In the genomic region with DNA sequence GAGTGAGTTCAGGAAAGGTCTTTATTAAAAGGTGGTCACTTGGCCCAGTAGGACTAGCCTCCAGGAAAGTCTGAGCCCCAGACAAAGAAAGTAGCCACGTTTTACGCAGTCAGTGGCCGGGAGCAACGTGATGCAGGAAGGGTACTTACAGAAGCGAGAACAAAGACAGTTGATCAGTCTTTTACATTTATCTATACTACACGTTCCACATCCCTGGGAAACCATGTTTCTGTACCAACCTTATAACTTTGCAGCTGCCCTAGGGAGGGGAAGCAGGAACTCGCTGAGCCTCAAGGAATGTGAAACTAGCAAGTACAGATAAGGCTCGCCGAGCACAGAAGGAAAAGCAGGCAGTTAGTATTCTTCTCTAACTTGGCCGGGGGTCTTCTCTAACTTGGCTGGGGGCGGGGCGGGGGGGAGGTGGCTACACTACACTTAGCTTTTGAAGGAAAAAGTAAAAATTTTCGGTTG, we compare ENCODE assay signal across 1 cellular context.
TF ChIP-seq lines count a peak whose summit lies in the region.

No MANE protein-coding gene starts in this region.

TF ChIP-seq in K562, 482 proteins besides CTCF, POLR2A, EP300 and RAD21:
- TF ChIP-seq FOXJ3 (CRISPR knock-in tag; IDR thresholded peaks at IDR 0.05) (no peak), BMI1 (IDR thresholded peaks at IDR 0.05; ENCODE audit: low read length) (no peak), LARP7 (IDR thresholded peaks at IDR 0.05) (no peak), DMBX1 (CRISPR knock-in tag; IDR thresholded peaks at IDR 0.05; ENCODE audit: borderline replicate concordance) (no peak), ZNF408 (CRISPR knock-in tag; IDR thresholded peaks at IDR 0.05; ENCODE audit: low read depth) (no peak), TCF7L2 (IDR thresholded peaks at IDR 0.05; ENCODE audit: low read depth, low read length) (no peak)
- TF ChIP-seq, protein P1, sequence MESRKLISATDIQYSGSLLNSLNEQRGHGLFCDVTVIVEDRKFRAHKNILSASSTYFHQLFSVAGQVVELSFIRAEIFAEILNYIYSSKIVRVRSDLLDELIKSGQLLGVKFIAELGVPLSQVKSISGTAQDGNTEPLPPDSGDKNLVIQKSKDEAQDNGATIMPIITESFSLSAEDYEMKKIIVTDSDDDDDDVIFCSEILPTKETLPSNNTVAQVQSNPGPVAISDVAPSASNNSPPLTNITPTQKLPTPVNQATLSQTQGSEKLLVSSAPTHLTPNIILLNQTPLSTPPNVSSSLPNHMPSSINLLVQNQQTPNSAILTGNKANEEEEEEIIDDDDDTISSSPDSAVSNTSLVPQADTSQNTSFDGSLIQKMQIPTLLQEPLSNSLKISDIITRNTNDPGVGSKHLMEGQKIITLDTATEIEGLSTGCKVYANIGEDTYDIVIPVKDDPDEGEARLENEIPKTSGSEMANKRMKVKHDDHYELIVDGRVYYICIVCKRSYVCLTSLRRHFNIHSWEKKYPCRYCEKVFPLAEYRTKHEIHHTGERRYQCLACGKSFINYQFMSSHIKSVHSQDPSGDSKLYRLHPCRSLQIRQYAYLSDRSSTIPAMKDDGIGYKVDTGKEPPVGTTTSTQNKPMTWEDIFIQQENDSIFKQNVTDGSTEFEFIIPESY (CRISPR knock-in tag; IDR thresholded peaks at IDR 0.05) = no peak
- TF ChIP-seq, protein P2, sequence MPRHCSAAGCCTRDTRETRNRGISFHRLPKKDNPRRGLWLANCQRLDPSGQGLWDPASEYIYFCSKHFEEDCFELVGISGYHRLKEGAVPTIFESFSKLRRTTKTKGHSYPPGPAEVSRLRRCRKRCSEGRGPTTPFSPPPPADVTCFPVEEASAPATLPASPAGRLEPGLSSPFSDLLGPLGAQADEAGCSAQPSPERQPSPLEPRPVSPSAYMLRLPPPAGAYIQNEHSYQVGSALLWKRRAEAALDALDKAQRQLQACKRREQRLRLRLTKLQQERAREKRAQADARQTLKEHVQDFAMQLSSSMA (CRISPR knock-in tag; IDR thresholded peaks at IDR 0.05) = no peak
